Comparison of ENCODE assay signal across 1 cellular context in the genomic region with DNA sequence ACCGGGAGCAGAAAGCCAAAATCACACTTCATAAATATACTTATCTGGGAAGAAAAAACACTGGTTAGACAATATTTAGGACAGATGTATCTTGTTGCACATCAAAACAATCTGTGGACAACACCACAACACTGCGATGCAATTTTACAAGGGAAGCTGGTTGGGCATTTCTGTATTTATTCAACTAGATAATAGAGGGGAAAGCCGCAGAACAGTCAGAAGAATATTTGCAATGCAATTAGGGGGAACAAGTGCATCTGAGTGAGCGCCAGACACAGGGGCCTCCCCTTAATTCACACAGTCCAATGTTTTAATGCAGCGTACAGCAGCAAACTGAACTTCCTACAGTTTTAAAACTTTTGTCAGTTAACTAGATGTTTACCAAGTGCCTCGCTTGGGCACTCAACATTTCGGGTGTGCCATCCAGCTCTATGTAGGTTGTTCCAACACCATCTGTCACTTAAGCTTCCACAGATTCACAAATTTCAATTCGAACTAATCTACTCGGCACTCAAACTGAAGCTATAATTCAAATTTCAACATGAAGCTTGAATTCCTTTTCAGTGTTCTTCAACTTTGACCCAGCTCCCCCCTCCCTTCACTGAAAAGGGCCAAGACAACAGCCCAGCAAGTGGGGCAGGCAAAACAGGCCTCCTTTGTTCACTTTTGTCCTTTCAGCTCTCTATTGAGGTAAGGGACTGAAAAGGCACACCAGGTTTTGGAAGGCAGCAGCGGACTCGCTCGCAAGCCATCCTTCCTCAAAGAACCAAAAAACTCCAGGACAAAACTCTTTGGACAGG.
TF ChIP-seq lines count a peak whose summit lies in the region.

No MANE protein-coding gene starts in this region.

TF ChIP-seq in K562, 482 proteins besides CTCF, POLR2A, EP300 and RAD21 (continued from another document):
- TF ChIP-seq CLOCK (CRISPR knock-in tag; IDR thresholded peaks at IDR 0.05; ENCODE audit: borderline replicate concordance) (no peak), PRMT5 (CRISPR knock-in tag; IDR thresholded peaks at IDR 0.05) (no peak), ZKSCAN8 (CRISPR knock-in tag; IDR thresholded peaks at IDR 0.05) (no peak), TEAD2 (tag; IDR thresholded peaks at IDR 0.05) (no peak), ZBED1 (IDR thresholded peaks at IDR 0.05) (no peak), WHSC1 (IDR thresholded peaks at IDR 0.05; ENCODE audit: low read length) (no peak), RFX7 (CRISPR knock-in tag; IDR thresholded peaks at IDR 0.05) (no peak), EHMT2 (IDR thresholded peaks at IDR 0.05) (no peak)
- TF ChIP-seq, protein P1, sequence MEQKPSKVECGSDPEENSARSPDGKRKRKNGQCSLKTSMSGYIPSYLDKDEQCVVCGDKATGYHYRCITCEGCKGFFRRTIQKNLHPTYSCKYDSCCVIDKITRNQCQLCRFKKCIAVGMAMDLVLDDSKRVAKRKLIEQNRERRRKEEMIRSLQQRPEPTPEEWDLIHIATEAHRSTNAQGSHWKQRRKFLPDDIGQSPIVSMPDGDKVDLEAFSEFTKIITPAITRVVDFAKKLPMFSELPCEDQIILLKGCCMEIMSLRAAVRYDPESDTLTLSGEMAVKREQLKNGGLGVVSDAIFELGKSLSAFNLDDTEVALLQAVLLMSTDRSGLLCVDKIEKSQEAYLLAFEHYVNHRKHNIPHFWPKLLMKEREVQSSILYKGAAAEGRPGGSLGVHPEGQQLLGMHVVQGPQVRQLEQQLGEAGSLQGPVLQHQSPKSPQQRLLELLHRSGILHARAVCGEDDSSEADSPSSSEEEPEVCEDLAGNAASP (IDR thresholded peaks at IDR 0.05): no peak
- TF ChIP-seq, protein P2, sequence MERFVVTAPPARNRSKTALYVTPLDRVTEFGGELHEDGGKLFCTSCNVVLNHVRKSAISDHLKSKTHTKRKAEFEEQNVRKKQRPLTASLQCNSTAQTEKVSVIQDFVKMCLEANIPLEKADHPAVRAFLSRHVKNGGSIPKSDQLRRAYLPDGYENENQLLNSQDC (CRISPR knock-in tag; IDR thresholded peaks at IDR 0.05): no peak
- TF ChIP-seq, protein P3, sequence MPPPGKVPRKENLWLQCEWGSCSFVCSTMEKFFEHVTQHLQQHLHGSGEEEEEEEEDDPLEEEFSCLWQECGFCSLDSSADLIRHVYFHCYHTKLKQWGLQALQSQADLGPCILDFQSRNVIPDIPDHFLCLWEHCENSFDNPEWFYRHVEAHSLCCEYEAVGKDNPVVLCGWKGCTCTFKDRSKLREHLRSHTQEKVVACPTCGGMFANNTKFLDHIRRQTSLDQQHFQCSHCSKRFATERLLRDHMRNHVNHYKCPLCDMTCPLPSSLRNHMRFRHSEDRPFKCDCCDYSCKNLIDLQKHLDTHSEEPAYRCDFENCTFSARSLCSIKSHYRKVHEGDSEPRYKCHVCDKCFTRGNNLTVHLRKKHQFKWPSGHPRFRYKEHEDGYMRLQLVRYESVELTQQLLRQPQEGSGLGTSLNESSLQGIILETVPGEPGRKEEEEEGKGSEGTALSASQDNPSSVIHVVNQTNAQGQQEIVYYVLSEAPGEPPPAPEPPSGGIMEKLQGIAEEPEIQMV (tag; conservative IDR thresholded peaks at IDR 0.05; ENCODE audit: low read depth): no peak
